Comparison of ENCODE assay signal across 9 cellular contexts in the genomic region with DNA sequence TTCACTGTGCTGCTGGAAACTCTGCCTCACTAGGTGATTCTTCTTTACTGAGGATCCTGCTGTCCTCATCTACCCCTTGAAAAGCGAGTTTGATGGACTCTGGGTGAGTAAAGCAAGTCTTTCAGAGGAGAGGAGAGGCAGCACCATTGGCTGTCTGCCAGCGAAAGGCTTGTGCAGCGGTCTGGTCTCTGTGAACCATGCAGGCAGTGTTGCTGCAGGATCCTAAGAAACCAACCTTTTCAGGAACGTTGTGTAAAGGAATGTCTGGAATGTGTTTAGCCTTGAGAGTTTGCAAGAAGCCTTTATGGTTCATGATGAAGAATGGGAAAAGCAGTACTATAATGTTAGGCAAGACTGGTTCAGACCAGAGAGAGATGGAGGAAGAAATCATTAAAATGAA. TPM values are rescaled to one million over a fixed set of nuclear protein-coding genes. Genes with fewer than 3 reads are reported as not detected.
DNase-seq lines count a peak whose midpoint lies in the region; ATAC-seq lines count a peak whose summit lies in the region.
"Not testable (repeated sequence)": the region's sequence is repeated elsewhere in the genome, so short reads cannot be mapped to it uniquely, and the experiment has no call there.
"Had no signal": no experiment of that assay in that cellular context is flagged by ENCODE, and none has a peak within 500 bp of the region (broad histone marks: within the 10 kb centered on the region; RNA-seq: fewer than 3 reads in every experiment).

No MANE protein-coding gene starts in this region.

- WGBS in aorta, 2 donors: 3% methylated on average over 4 of the region's 4 CpGs

- H3K36me3 ChIP-seq in aorta (ENCODE audit: control insufficient read depth in 1 of 2, insufficient read depth in 2 of 2, low read length in 1 of 2): not testable (repeated sequence)

- intact Hi-C loops in Right ventricle myocardium inferior (cut with DNase I); aorta (cut with DNase I): not testable (repeated sequence)

- not testable (repeated sequence) for H3K4me1 ChIP-seq in aorta (ENCODE audit: control insufficient read depth in 1 of 2, insufficient read depth in 2 of 2, low read length in 2 of 2)

- peak; percentile 97 for DNase-seq in EL
- peak; percentile 97 for DNase-seq in M059J (ENCODE audit: low read depth)
- DNase-seq in T1000 (lab: John Stamatoyannopoulos, UW): peak; percentile 72
- peak; percentile 75 for DNase-seq in dermis blood vessel endothelial cell
- peak; percentile 77 for DNase-seq in Right ventricle myocardium inferior (ENCODE audit: missing footprints)
- DNase-seq in lung microvascular endothelial cell (ENCODE audit: low read depth in 2 of 2): peak; percentile 33 to 75
- DNase-seq in pulmonary artery endothelial cell (ENCODE audit: low read depth, low spot score): peak; percentile 35
- peak; percentile 82 to 88 for DNase-seq in aorta

- not testable (repeated sequence) for ATAC-seq in Right ventricle myocardium inferior
- ATAC-seq in aorta (ENCODE audit: low FRiP score): peak; percentile 47

- not testable (repeated sequence) for H3K4me3 ChIP-seq in aorta (ENCODE audit: low read length in 2 of 2)

- not testable (repeated sequence) for H3K9me3 ChIP-seq in aorta (ENCODE audit: control insufficient read depth, low read length)

- peak overlapping the region in 1 of 2 donors; percentile 36 for H3K27ac ChIP-seq in aorta (ENCODE audit: low read depth in 1 of 2, low read length in 2 of 2)

- H3K27me3 ChIP-seq in aorta (ENCODE audit: control insufficient read depth in 1 of 2, insufficient read depth in 2 of 2, low read length in 1 of 2): not testable (repeated sequence)

RNA-seq across cellular contexts. Expression of a gene that starts 53.4 kb away (rescaled TPM):
- total RNA-seq in M059J (2014; rRNA removed; shearing (Covaris generic)): 78.3 and 110 TPM in 2 replicates
- 148 and 234 TPM in 2 replicates for total RNA-seq in dermis blood vessel endothelial cell
- 31.1 TPM for total RNA-seq in Right ventricle myocardium inferior
- total RNA-seq in lung microvascular endothelial cell: 74.5 and 213 TPM in 2 replicates
- total RNA-seq in pulmonary artery endothelial cell: 171 and 172 TPM in 2 replicates
- total RNA-seq in aorta: 1,000 to 10,000 TPM in 1 of 2 donors, 100 to 1,000 TPM in 1; 354 to 2,327 TPM
- polyA plus RNA-seq in aorta: 100 to 1,000 TPM in 1 of 2 donors, 10 to 100 TPM in 1; 56.5 to 949 TPM
- total RNA-seq: activated naive CD4-positive, alpha-beta T cell treated with anti-CD3 and anti-CD28 coated beads, Interleukin-2, amount 50 U/mL, for 72 hours had no signal

Comparison
In these comparisons a context has a peak if more than half of its experiments do, and no peak if none do; other contexts are left out.
1. DNase-seq: peak in every context shown above with its lines; median percentile 97 in EL; 97 in M059J; 85 in aorta; 77 in Right ventricle myocardium inferior; 75 in dermis blood vessel endothelial cell; 72 in T1000; 54 in lung microvascular endothelial cell; 35 in pulmonary artery endothelial cell.